9 cellular contexts compared by ENCODE assay signal in the genomic region with DNA sequence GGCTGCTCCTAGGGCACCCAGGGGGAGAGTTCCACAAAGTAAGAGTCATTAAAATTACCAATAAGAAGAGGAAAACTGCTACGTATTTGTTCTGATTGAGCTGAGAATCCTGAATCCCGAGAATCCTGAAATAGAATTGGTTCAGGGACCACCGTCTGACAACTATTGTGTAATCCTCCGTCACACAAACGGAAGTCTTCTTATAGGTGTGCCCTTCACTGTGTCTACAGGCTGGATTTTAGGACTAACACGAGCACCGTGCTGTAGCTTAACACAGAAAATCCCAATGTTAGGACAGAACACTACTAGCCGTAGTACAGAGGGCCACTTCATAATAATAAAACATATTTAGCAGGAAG. TPM values are rescaled to one million over a fixed set of nuclear protein-coding genes. Genes with fewer than 3 reads are reported as not detected.
DNase-seq lines count a peak whose midpoint lies in the region; ATAC-seq and TF ChIP-seq lines count a peak whose summit lies in the region.
"Had no signal": no experiment of that assay in that cellular context is flagged by ENCODE, and none has a peak within 500 bp of the region (broad histone marks: within the 10 kb centered on the region; RNA-seq: fewer than 3 reads in every experiment).

No MANE protein-coding gene starts in this region.

- H3K27ac Mint-ChIP-seq in CD4-positive, alpha-beta memory T cell: peak overlapping the region in 1 of 7 donors; percentile 68

- peak overlapping the region; percentile 75 to 93 (median 88) for H3K4me3 Mint-ChIP-seq in CD4-positive, alpha-beta memory T cell

- ATAC-seq in HG02571 (IDR thresholded peaks at IDR 0.05; ENCODE audit: unreplicated experiment): no peak

- H3K79me2 ChIP-seq in osteoblast (ENCODE audit: insufficient read depth, low read length): no peaks in the 10 kb centered on the region

- CTCF ChIA-PET in CD4-positive, alpha-beta memory T cell (lab: Charles Lee; ENCODE audit: partially characterized antibody): interaction anchor here (0.7 to 4.6 kb wide), 23 partner anchors 12 to 1746 kb away, joined by 3 to 36 read pairs (median 4); no protein-coding TSS in a partner anchor

- no peaks in the 10 kb centered on the region for H3K36me3 Mint-ChIP-seq in CD4-positive, alpha-beta memory T cell

- H3K4me3 ChIP-seq in CD4-positive, alpha-beta memory T cell (ENCODE audit: low read length in 2 of 2): peak overlapping the region; percentile 15 to 60
- H3K4me3 ChIP-seq in MG63 (peak overlapping the region; percentile 32), duodenal mucosa (ENCODE audit: low read depth in 1 of 2, low read length in 2 of 2) (peak overlapping the region; percentile 80 to 90), osteoblast (ENCODE audit: insufficient read depth, low read length) (peak overlapping the region; percentile 68)
- H3K4me3 ChIP-seq: cardiac muscle cell had no signal

- intact Hi-C loops in CD4-positive, alpha-beta memory T cell (cut with micrococcal nuclease): loop anchor here (5.0 kb wide), 1 partner anchor 77 kb away; no protein-coding TSS in a partner anchor

- H3K4me2 ChIP-seq in osteoblast (ENCODE audit: insufficient read depth, low read length): peak overlapping the region; percentile 85

- H3K27me3 Mint-ChIP-seq in CD4-positive, alpha-beta memory T cell: peaks cover 3 to 9% of the 10 kb centered on the region in 2 donors

- POLR2A ChIA-PET in CD4-positive, alpha-beta memory T cell (lab: Charles Lee; ENCODE audit: partially characterized antibody): no interaction called here

- H3K9me3 ChIP-seq in CD4-positive, alpha-beta memory T cell (ENCODE audit: control insufficient read depth in 1 of 2, low read length in 2 of 2): no peaks in the 10 kb centered on the region
- H3K9me3 ChIP-seq in MG63: peaks cover 4% of the 10 kb centered on the region; the same call in 1 of the 2 replicates
- H3K9me3 ChIP-seq in duodenal mucosa (ENCODE audit: control insufficient read depth in 1 of 2, low read length in 2 of 2): no peaks in the 10 kb centered on the region
- no peaks in the 10 kb centered on the region for H3K9me3 ChIP-seq in osteoblast (ENCODE audit: low read depth, low read length)

- no peaks in the 10 kb centered on the region for H3K27me3 ChIP-seq in CD4-positive, alpha-beta memory T cell (ENCODE audit: insufficient read depth, low read length)
- H3K27me3 ChIP-seq in MG63 (peaks cover 7% of the 10 kb centered on the region; the same call in 1 of the 2 replicates), duodenal mucosa (ENCODE audit: control insufficient read depth in 1 of 2, insufficient read depth in 2 of 2, low read length in 2 of 2) (no peaks in the 10 kb centered on the region), osteoblast (ENCODE audit: insufficient read depth, low read length) (peaks cover 12% of the 10 kb centered on the region)
- H3K27me3 ChIP-seq: cardiac muscle cell had no signal

- peak overlapping the region; percentile 65 to 76 for H3K9ac ChIP-seq in duodenal mucosa (ENCODE audit: low read depth in 1 of 2, low read length in 2 of 2)

- peaks cover 13% of the 10 kb centered on the region for H3K4me1 ChIP-seq in CD4-positive, alpha-beta memory T cell (ENCODE audit: insufficient read depth, low read length)
- H3K4me1 ChIP-seq in duodenal mucosa (ENCODE audit: control insufficient read depth in 1 of 2, insufficient read depth in 2 of 2, low read length in 2 of 2): peaks cover 20% of the 10 kb centered on the region in 2 donors
- H3K4me1 ChIP-seq in osteoblast (ENCODE audit: insufficient read depth, low read length): peaks cover 12% of the 10 kb centered on the region

- no peak for DNase-seq in CD4-positive, alpha-beta memory T cell
- no peak for DNase-seq in MG63
- DNase-seq in osteoblast (ENCODE audit: insufficient read length, low spot score, missing footprints): no peak
- DNase-seq in kidney glomerular epithelial cell (lab: John Stamatoyannopoulos, UW): no peak
- DNase-seq in GM19238 (ENCODE audit: insufficient read length, low spot score): no peak
- no peak for DNase-seq in DMS114 treated with DMSO at 0.1 percent for 48 hours (lab: John Stamatoyannopoulos, UW; ENCODE audit: unreplicated experiment)

- H3K4me1 Mint-ChIP-seq in CD4-positive, alpha-beta memory T cell: peaks cover 8 to 18% (median 9%) of the 10 kb centered on the region in 4 donors

- H3K9me3 Mint-ChIP-seq in CD4-positive, alpha-beta memory T cell: peaks cover 0 to 21% (median 7%) of the 10 kb centered on the region in 8 donors

- no peaks in the 10 kb centered on the region for H3K36me3 ChIP-seq in CD4-positive, alpha-beta memory T cell (ENCODE audit: insufficient read depth, low read length)
- no peaks in the 10 kb centered on the region for H3K36me3 ChIP-seq in MG63
- no peaks in the 10 kb centered on the region for H3K36me3 ChIP-seq in duodenal mucosa (ENCODE audit: control insufficient read depth in 1 of 2, insufficient read depth in 2 of 2, low read length in 2 of 2)
- H3K36me3 ChIP-seq in osteoblast (ENCODE audit: insufficient read depth, low read length): no peaks in the 10 kb centered on the region
- H3K36me3 ChIP-seq: cardiac muscle cell had no signal

- H4K20me1 ChIP-seq in osteoblast (ENCODE audit: insufficient read depth, low read length): no peaks in the 10 kb centered on the region

- peak overlapping the region; percentile 59 for H2AFZ ChIP-seq in osteoblast (ENCODE audit: low read length)

- H3K27ac ChIP-seq in CD4-positive, alpha-beta memory T cell (ENCODE audit: low read depth, low read length): no peak overlapping the region
- H3K27ac ChIP-seq in duodenal mucosa (ENCODE audit: low read depth, low read length) (no peak overlapping the region), osteoblast (ENCODE audit: low read depth, low read length) (no peak overlapping the region)
- H3K27ac ChIP-seq: cardiac muscle cell had no signal

- TF ChIP-seq CTCF in osteoblast (IDR thresholded peaks at IDR 0.05; ENCODE audit: extremely low read depth, low read depth, low read length): no peak

RNA-seq across cellular contexts. Expression of a gene that starts 50.6 kb away (rescaled TPM):
- total RNA-seq in CD4-positive, alpha-beta memory T cell: not detected
- polyA plus RNA-seq in CD4-positive, alpha-beta memory T cell: not detected
- 0.23 and 0.42 TPM in 2 replicates for total RNA-seq in MG63 (2014; rRNA removed; shearing (Covaris generic); ENCODE audit: low replicate concordance)
- total RNA-seq in osteoblast: 3.3 and 4.4 TPM in 2 replicates

RNA-seq across cellular contexts. Expression of a gene that starts 59.8 kb away (rescaled TPM):
- total RNA-seq in CD4-positive, alpha-beta memory T cell: 10 to 100 TPM; 11.3 to 11.5 TPM
- 10 to 100 TPM in 1 of 2 donors, 1 to 10 TPM in 1; 5.9 to 11.6 TPM for polyA plus RNA-seq in CD4-positive, alpha-beta memory T cell
- total RNA-seq in MG63 (2014; rRNA removed; shearing (Covaris generic); ENCODE audit: low replicate concordance): 32.5 and 51.5 TPM in 2 replicates
- 13.6 and 14.8 TPM in 2 replicates for total RNA-seq in osteoblast

Comparison
In these comparisons a context has a peak if more than half of its experiments do, and no peak if none do; other contexts are left out.
1. H3K4me3 ChIP-seq: peak in every context shown above with its lines; median percentile 85 in duodenal mucosa; 68 in osteoblast; 38 in CD4-positive, alpha-beta memory T cell; 32 in MG63.